Comparison of ENCODE assay signal across 22 cellular contexts in genomic region chr7:83684928-83685327, GRCh38. TPM values are rescaled to one million over a fixed set of nuclear protein-coding genes. Genes with fewer than 3 reads are reported as not detected.
A peak's percentile ranks its signal among the peaks of the same experiment; 100 is the strongest.
DNase-seq lines count a peak whose midpoint lies in the region; ATAC-seq, FAIRE-seq and TF ChIP-seq lines count a peak whose summit lies in the region.
"Had no signal": no experiment of that assay in that cellular context is flagged by ENCODE, and none has a peak within 500 bp of the region (broad histone marks: within the 10 kb centered on the region; RNA-seq: fewer than 3 reads in every experiment).

No MANE protein-coding gene starts in this region.

- H3K4me1 Mint-ChIP-seq in GM23338: peaks cover 57% of the 10 kb centered on the region
- H3K4me1 Mint-ChIP-seq: activated CD4-positive, alpha-beta T cell treated with anti-CD3 and anti-CD28 coated beads, Interleukin-2, amount 10 ng/mL, durations not matched to agents 7 days and 5 days; CD4-positive, alpha-beta memory T cell had no signal

- peaks cover 25% of the 10 kb centered on the region; the same call in 1 of the 2 replicates for H3K4me1 ChIP-seq in GM23338 (ENCODE audit: insufficient read depth)
- H3K4me1 ChIP-seq in hepatocyte (ENCODE audit: insufficient read depth): peaks cover 3% of the 10 kb centered on the region
- H3K4me1 ChIP-seq in mesendoderm (ENCODE audit: control insufficient read depth, low read depth, low read length): peaks cover 3% of the 10 kb centered on the region
- H3K4me1 ChIP-seq in right lobe of liver: no peaks in the 10 kb centered on the region
- H3K4me1 ChIP-seq: heart right ventricle, left ventricle myocardium inferior, upper lobe of left lung had no signal

- FAIRE-seq in RCC 7860 (lab: Jason Lieb, UNC): no peak

- H4K5ac ChIP-seq in mesendoderm (ENCODE audit: low read length): no peak overlapping the region

- no peaks in the 10 kb centered on the region for H3K79me1 ChIP-seq in mesendoderm (ENCODE audit: low read length)

- H3K56ac ChIP-seq in mesendoderm (ENCODE audit: low read length): no peak overlapping the region

- H3K9me2 ChIP-seq in GM23338 (ENCODE audit: insufficient read depth) (no peaks in the 10 kb centered on the region), hepatocyte (replicated peaks; ENCODE audit: insufficient read depth) (no peaks in the 10 kb centered on the region)

- H3K18ac ChIP-seq in mesendoderm (ENCODE audit: low read length): no peak overlapping the region

- H3K36me3 Mint-ChIP-seq in GM23338 (ENCODE audit: low read depth): no peaks in the 10 kb centered on the region
- H3K36me3 Mint-ChIP-seq: CD4-positive, alpha-beta memory T cell had no signal

- H3K27me3 ChIP-seq in GM23338 (ENCODE audit: insufficient read depth) (peaks cover 44% of the 10 kb centered on the region), hepatocyte (no peaks in the 10 kb centered on the region), mesendoderm (ENCODE audit: insufficient read depth, low read length, poor library complexity) (no peaks in the 10 kb centered on the region), right lobe of liver (no peaks in the 10 kb centered on the region)
- H3K27me3 ChIP-seq: heart right ventricle, ovary, upper lobe of left lung had no signal

- no peaks in the 10 kb centered on the region for H4K20me1 ChIP-seq in GM23338 (replicated peaks; ENCODE audit: insufficient read depth)
- no peaks in the 10 kb centered on the region for H4K20me1 ChIP-seq in hepatocyte (ENCODE audit: insufficient read depth, poor library complexity, severe bottlenecking)

- H2BK5ac ChIP-seq in mesendoderm (ENCODE audit: low read length): no peak overlapping the region

- peak; percentile 99 for ATAC-seq in GM23338
- no peak for ATAC-seq in right lobe of liver
- ATAC-seq in HG03280 (IDR thresholded peaks at IDR 0.05; ENCODE audit: unreplicated experiment): no peak
- ATAC-seq: heart right ventricle had no signal

- no peaks in the 10 kb centered on the region for H3K36me3 ChIP-seq in GM23338 (ENCODE audit: insufficient read depth)
- no peaks in the 10 kb centered on the region for H3K36me3 ChIP-seq in hepatocyte (replicated peaks; ENCODE audit: insufficient read depth, low read depth)
- H3K36me3 ChIP-seq in mesendoderm (ENCODE audit: control insufficient read depth, insufficient read depth, low read length): no peaks in the 10 kb centered on the region
- no peaks in the 10 kb centered on the region for H3K36me3 ChIP-seq in right lobe of liver
- H3K36me3 ChIP-seq: heart right ventricle, left ventricle myocardium inferior, ovary, upper lobe of left lung had no signal

- no peak overlapping the region for H2BK120ac ChIP-seq in mesendoderm (ENCODE audit: low read depth, low read length)

- H3K27ac Mint-ChIP-seq in GM23338: peak overlapping the region; percentile 69
- H3K27ac Mint-ChIP-seq: activated CD4-positive, alpha-beta T cell treated with anti-CD3 and anti-CD28 coated beads, Interleukin-2, amount 10 ng/mL, durations not matched to agents 7 days and 5 days; CD4-positive, alpha-beta memory T cell; stimulated activated naive CD8-positive, alpha-beta T cell treated with anti-CD3 and anti-CD28 coated beads, Interleukin-15, Interleukin-2, amounts not matched to agents 100 ng/mL and 50 ng/mL, for 24 hours had no signal

- no peak for TF ChIP-seq POLR2A in right lobe of liver (IDR thresholded peaks at IDR 0.05)

- H2AK5ac ChIP-seq in mesendoderm (ENCODE audit: low read length): no peak overlapping the region

- DNase-seq in GM23338 (ENCODE audit: low spot score): peak; percentile 98
- DNase-seq in NCI-H226: peak; percentile 32
- DNase-seq in hepatocyte (ENCODE audit: low spot score): peak; percentile 23
- peak; percentile 99 for DNase-seq in mesendoderm
- DNase-seq in right lobe of liver: no peak
- no peak for DNase-seq in RCC 7860 (ENCODE audit: low spot score)
- no peak for DNase-seq in NCI-H2196 (lab: John Stamatoyannopoulos, UW; ENCODE audit: unreplicated experiment)
- DNase-seq: activated CD4-positive, alpha-beta T cell treated with anti-CD3 and anti-CD28 coated beads, Interleukin-2, amount 10 ng/mL, durations not matched to agents 7 days and 5 days; amniotic stem cell; CD4-positive, alpha-beta memory T cell; effector memory CD4-positive, alpha-beta T cell; heart right ventricle; KG1; left ventricle myocardium inferior; NCI-H1092 treated with DMSO at 0.1 percent for 48 hours; NCI-H2171 treated with DMSO at 0.1 percent for 48 hours; ovary; stimulated activated CD4-positive, alpha-beta T cell treated with anti-CD3 and anti-CD28 coated beads, Interleukin-1b, Interleukin-23, amount 100 ng/mL, for 48 hours; SW 1271; upper lobe of left lung had no signal

- H2BK15ac ChIP-seq in mesendoderm (replicated peaks; ENCODE audit: low read depth): no peak overlapping the region

- no peak overlapping the region for H2AFZ ChIP-seq in GM23338
- no peak overlapping the region for H2AFZ ChIP-seq in hepatocyte

- H3K9ac ChIP-seq in mesendoderm (ENCODE audit: low read length): no peak overlapping the region

- H3K4me3 Mint-ChIP-seq in GM23338: peak overlapping the region; percentile 59
- H3K4me3 Mint-ChIP-seq: activated CD4-positive, alpha-beta T cell treated with anti-CD3 and anti-CD28 coated beads, Interleukin-2, amount 10 ng/mL, durations not matched to agents 7 days and 5 days; CD4-positive, alpha-beta memory T cell; stimulated activated naive CD8-positive, alpha-beta T cell treated with anti-CD3 and anti-CD28 coated beads, Interleukin-15, Interleukin-2, amounts not matched to agents 100 ng/mL and 50 ng/mL, for 24 hours had no signal

- peak overlapping the region; percentile 4; the same call in 1 of the 2 replicates for H3K27ac ChIP-seq in GM23338 (ENCODE audit: low read depth)
- peak overlapping the region; percentile 23 for H3K27ac ChIP-seq in hepatocyte
- no peak overlapping the region for H3K27ac ChIP-seq in mesendoderm (ENCODE audit: low read depth, low read length)
- H3K27ac ChIP-seq in right lobe of liver: no peak overlapping the region
- H3K27ac ChIP-seq: heart right ventricle, left ventricle myocardium inferior, ovary, upper lobe of left lung had no signal

- H3K23ac ChIP-seq in mesendoderm (ENCODE audit: low read length): no peak overlapping the region

- no peaks in the 10 kb centered on the region for H3K9me3 Mint-ChIP-seq in GM23338
- H3K9me3 Mint-ChIP-seq: activated CD4-positive, alpha-beta T cell treated with anti-CD3 and anti-CD28 coated beads, Interleukin-2, amount 10 ng/mL, durations not matched to agents 7 days and 5 days; stimulated activated naive CD8-positive, alpha-beta T cell treated with anti-CD3 and anti-CD28 coated beads, Interleukin-15, Interleukin-2, amounts not matched to agents 100 ng/mL and 50 ng/mL, for 24 hours had no signal

- H3K9me3 ChIP-seq in hepatocyte (ENCODE audit: low read depth) (no peaks in the 10 kb centered on the region), right lobe of liver (no peaks in the 10 kb centered on the region)
- H3K9me3 ChIP-seq: heart right ventricle, left ventricle myocardium inferior, ovary, upper lobe of left lung had no signal

- H3K4ac ChIP-seq in mesendoderm (ENCODE audit: low read depth, low read length): no peak overlapping the region

- no peak overlapping the region for H4K8ac ChIP-seq in mesendoderm (ENCODE audit: low read depth, low read length)

- H3F3A ChIP-seq in GM23338 (replicated peaks; ENCODE audit: low read depth): no peaks in the 10 kb centered on the region

- H3K4me2 ChIP-seq in GM23338 (peak overlapping the region; percentile 23), hepatocyte (no peak overlapping the region), mesendoderm (ENCODE audit: low read length) (no peak overlapping the region)

- H3K79me2 ChIP-seq in GM23338 (replicated peaks; ENCODE audit: insufficient read depth) (no peaks in the 10 kb centered on the region), hepatocyte (no peaks in the 10 kb centered on the region), mesendoderm (ENCODE audit: control insufficient read depth, insufficient read depth, low read length) (no peaks in the 10 kb centered on the region)

- H3K4me3 ChIP-seq in GM23338 (peak overlapping the region; percentile 17; the same call in 1 of the 2 replicates), hepatocyte (no peak overlapping the region), mesendoderm (ENCODE audit: low read length) (no peak overlapping the region), right lobe of liver (no peak overlapping the region)
- H3K4me3 ChIP-seq: heart right ventricle, left ventricle myocardium inferior, ovary, upper lobe of left lung had no signal

- TF ChIP-seq CTCF in GM23338 (conservative IDR thresholded peaks at IDR 0.05; ENCODE audit: low read depth in 2 of 2) (0 out of 4 replicates have a peak, but pooled peaks of 1 of the 2 experiments have one; percentile 3), hepatocyte (IDR thresholded peaks at IDR 0.05; ENCODE audit: poor library complexity) (no peak), right lobe of liver (IDR thresholded peaks at IDR 0.05) (no peak)

- intact Hi-C loops in right lobe of liver (cut with DNase I): no loop called here

- peaks cover 10% of the 10 kb centered on the region for H3K27me3 Mint-ChIP-seq in GM23338 (ENCODE audit: insufficient read depth, low read depth, poor library complexity)
- H3K27me3 Mint-ChIP-seq: activated CD4-positive, alpha-beta T cell treated with anti-CD3 and anti-CD28 coated beads, Interleukin-2, amount 10 ng/mL, durations not matched to agents 7 days and 5 days; CD4-positive, alpha-beta memory T cell; stimulated activated naive CD8-positive, alpha-beta T cell treated with anti-CD3 and anti-CD28 coated beads, Interleukin-15, Interleukin-2, amounts not matched to agents 100 ng/mL and 50 ng/mL, for 24 hours had no signal

- 38% methylated on average over 3 of the region's 3 CpGs for WGBS in hepatocyte (ENCODE audit: low lambda C conversion rate, missing lambda C conversion rate)
- WGBS in mesendoderm (ENCODE audit: extremely low coverage, insufficient coverage, low lambda C conversion rate): no CpG with 5 or more reads among the region's 3 CpGs
- 30% methylated on average over 3 of the region's 3 CpGs for WGBS in right lobe of liver (ENCODE audit: insufficient coverage, low coverage, low lambda C conversion rate, missing lambda C conversion rate)

RNA-seq across cellular contexts. Expression of gene SEMA3E, which starts 36.0 kb away (rescaled TPM):
- 5.4 and 12.4 TPM in 2 replicates for total RNA-seq in GM23338 (2014; rRNA removed; shearing (Covaris generic))
- polyA plus RNA-seq in GM23338 (2016; fragmentation: Nextera tagmentation; extraction: Ambion mirVana): 15.4 and 15.7 TPM in 2 replicates
- total RNA-seq in hepatocyte: 9.7 and 14.0 TPM in 2 replicates
- polyA plus RNA-seq in hepatocyte: 7.0 and 13.3 TPM in 2 replicates
- 3.0 TPM for polyA plus RNA-seq in mesendoderm (2013, experiment 1 of 2)
- 2.9 TPM for polyA plus RNA-seq in mesendoderm (2013, experiment 2 of 2)
- total RNA-seq in right lobe of liver: 1 to 10 TPM in 1 of 6 experiments, under 1 TPM in 5; 0.06 to 1.0 (median 0.32) TPM
- total RNA-seq: activated CD4-positive, alpha-beta T cell treated with anti-CD3 and anti-CD28 coated beads, Interleukin-2, amount 10 ng/mL, durations not matched to agents 7 days and 5 days; CD4-positive, alpha-beta memory T cell had no signal
- polyA plus RNA-seq: CD4-positive, alpha-beta memory T cell had no signal

Comparison
In these comparisons a context has a peak if more than half of its experiments do, and no peak if none do; other contexts are left out.
1. DNase-seq: peak in GM23338 (single experiment), NCI-H226 (single experiment), hepatocyte (single experiment) and mesendoderm (single experiment); none in right lobe of liver (0 of 3), RCC 7860 (single experiment) and NCI-H2196 (single experiment).
2. H3K27ac ChIP-seq: peak in GM23338 (single experiment) and hepatocyte (single experiment); none in mesendoderm (single experiment) and right lobe of liver (0 of 3).